Comparison of ENCODE assay signal across 19 cellular contexts in genomic region chr6:165488624-165489295, GRCh38.
DNase-seq lines count a peak whose midpoint lies in the region; ATAC-seq, FAIRE-seq and TF ChIP-seq lines count a peak whose summit lies in the region.
"Had no signal": no experiment of that assay in that cellular context is flagged by ENCODE, and none has a peak within 500 bp of the region (broad histone marks: within the 10 kb centered on the region; RNA-seq: fewer than 3 reads in every experiment).

No MANE protein-coding gene starts in this region.

- DNase-seq in HepG2 (ENCODE audit: low spot score) (no peak), right lobe of liver (no peak), NB4 (ENCODE audit: low read depth) (no peak), bronchial epithelial cell (ENCODE audit: low read depth) (no peak), pancreas (no peak), HPDE6-E6E7 (ENCODE audit: extremely low spot score) (no peak)
- DNase-seq: GOT3, KBM-7, NCI-H1105, NCI-H2029 treated with DMSO at 0.1 percent for 48 hours, NCI-H510A treated with DMSO at 0.1 percent for 48 hours, NCI-H748 treated with DMSO at 0.1 percent for 48 hours, SHP77 treated with DMSO at 0.1 percent for 48 hours, SK-N-SH, T-helper 2 cell had no signal

- no peak for TF ChIP-seq EP300 in HepG2 (IDR thresholded peaks at IDR 0.05; ENCODE audit: low read depth in 2 of 2, low read length in 2 of 2)
- TF ChIP-seq EP300 in HepG2 (CRISPR knock-in tag; IDR thresholded peaks at IDR 0.05; ENCODE audit: borderline replicate concordance), result no peak

- CTCF ChIA-PET in HepG2 (lab: Yijun Ruan, JAX; ENCODE audit: low intra/inter-chr PET ratio, low total read pairs), result no interaction called here

- TF ChIP-seq CTCF in HepG2 (CRISPR knock-in tag; IDR thresholded peaks at IDR 0.05) (no peak), right lobe of liver (IDR thresholded peaks at IDR 0.05) (no peak), NB4 (IDR thresholded peaks at IDR 0.05; ENCODE audit: low read depth, low read length) (peak; percentile 33), bronchial epithelial cell (IDR thresholded peaks at IDR 0.05; ENCODE audit: insufficient read depth, low read length, severe bottlenecking) (no peak), pancreas (IDR thresholded peaks at IDR 0.05) (no peak)

- H3K4me3 ChIP-seq in HepG2 (replicated peaks in 1 of 3; ENCODE audit: insufficient read depth in 1 of 3, low read depth in 2 of 3, low read length in 3 of 3), result no peak overlapping the region
- no peak overlapping the region for H3K4me3 ChIP-seq in right lobe of liver
- no peak overlapping the region for H3K4me3 ChIP-seq in NB4 (ENCODE audit: low read depth, low read length)
- H3K4me3 ChIP-seq in bronchial epithelial cell (ENCODE audit: low read depth, low read length), result no peak overlapping the region
- H3K4me3 ChIP-seq in pancreas, result no peak overlapping the region

- in situ Hi-C loops in HepG2 (cut with HindIII; ENCODE audit: extremely low pct_ligation_motif_present, low pct_unique_long_range_greater_than_20kb), result no loop called here

- H3K79me2 ChIP-seq in HepG2 (ENCODE audit: insufficient read depth, low read length), result no peaks in the 10 kb centered on the region

- no TSS peak for BruUV-seq in HepG2 (replicated peaks; lab: Mats Ljungman, UMichigan)

- intact Hi-C loops in HepG2 (cut with micrococcal nuclease; ENCODE audit: unreplicated experiment) (no loop called here), right lobe of liver (cut with DNase I) (no loop called here), pancreas (cut with DNase I) (no loop called here)

- H3K36me3 ChIP-seq in HepG2 (replicated peaks in 1 of 2; ENCODE audit: control insufficient read depth in 1 of 2, insufficient read depth in 2 of 2, low read length in 2 of 2) (no peaks in the 10 kb centered on the region), right lobe of liver (no peaks in the 10 kb centered on the region), bronchial epithelial cell (ENCODE audit: control insufficient read depth, insufficient read depth, low read length) (no peaks in the 10 kb centered on the region), pancreas (no peaks in the 10 kb centered on the region)

- H3K9me3 ChIP-seq in HepG2 (ENCODE audit: low read length) (no peaks in the 10 kb centered on the region; the same call in 1 of the 2 replicates), right lobe of liver (no peaks in the 10 kb centered on the region), pancreas (no peaks in the 10 kb centered on the region)
- H3K9me3 ChIP-seq: SK-N-SH had no signal

- H3K9ac ChIP-seq in HepG2 (ENCODE audit: insufficient read depth, low read depth, low read length), result no peak overlapping the region
- H3K9ac ChIP-seq: SK-N-SH had no signal

- WGBS in HepG2 (ENCODE audit: low lambda C conversion rate), result 3% methylated on average over 5 of the region's 9 CpGs
- WGBS in right lobe of liver (ENCODE audit: insufficient coverage, low coverage, low lambda C conversion rate, missing lambda C conversion rate), result 50% methylated on average over 3 of the region's 9 CpGs
- 71 to 85% methylated on average over 9 of the region's 9 CpGs for WGBS in pancreas, 2 donors

- H3K27me3 ChIP-seq in HepG2 (ENCODE audit: control insufficient read depth in 1 of 2, insufficient read depth in 2 of 2, low read length in 2 of 2), result no peaks in the 10 kb centered on the region
- no peaks in the 10 kb centered on the region for H3K27me3 ChIP-seq in right lobe of liver
- no peaks in the 10 kb centered on the region for H3K27me3 ChIP-seq in bronchial epithelial cell (ENCODE audit: control insufficient read depth, insufficient read depth, low read length)
- no peaks in the 10 kb centered on the region for H3K27me3 ChIP-seq in pancreas

- no peaks in the 10 kb centered on the region for H4K20me1 ChIP-seq in HepG2 (ENCODE audit: insufficient read depth, low read length)

- FAIRE-seq in HepG2 (lab: Jason Lieb, UNC), result no peak
- FAIRE-seq in bronchial epithelial cell (lab: Jason Lieb, UNC), result peak; percentile 18
- no peak for FAIRE-seq in pancreas (lab: Jason Lieb, UNC)
- FAIRE-seq: A204.1, GM12891 had no signal

- ATAC-seq in HepG2 (no peak), right lobe of liver (no peak), GM21717 (IDR thresholded peaks at IDR 0.05; ENCODE audit: unreplicated experiment) (no peak), pancreas (no peak), HG02973 (IDR thresholded peaks at IDR 0.05; ENCODE audit: unreplicated experiment) (no peak)

- TF ChIP-seq RAD21 in HepG2 (CRISPR knock-in tag; IDR thresholded peaks at IDR 0.05), result no peak

- no peak overlapping the region for H3K27ac ChIP-seq in HepG2 (ENCODE audit: extremely low read length, insufficient read depth, low read length)
- no peak overlapping the region for H3K27ac ChIP-seq in right lobe of liver
- H3K27ac ChIP-seq in pancreas, result no peak overlapping the region

- H2AFZ ChIP-seq in HepG2 (ENCODE audit: low read length), result no peak overlapping the region

- H3K4me1 ChIP-seq in HepG2 (ENCODE audit: insufficient read depth, low read length), result no peaks in the 10 kb centered on the region
- no peaks in the 10 kb centered on the region for H3K4me1 ChIP-seq in right lobe of liver
- H3K4me1 ChIP-seq in pancreas, result peaks cover 0 to 3% (median 0%) of the 10 kb centered on the region in 3 donors

- TF ChIP-seq POLR2A in HepG2 (IDR thresholded peaks at IDR 0.05; ENCODE audit: insufficient read depth in 1 of 2, low read depth in 2 of 2, low read length in 2 of 2) (no peak), right lobe of liver (IDR thresholded peaks at IDR 0.05) (no peak), NB4 (IDR thresholded peaks at IDR 0.05; ENCODE audit: extremely low read depth, insufficient read length) (no peak)

- no peak overlapping the region for H3K4me2 ChIP-seq in HepG2 (ENCODE audit: low read depth, low read length)
- H3K4me2 ChIP-seq: SK-N-SH had no signal

- POLR2A ChIA-PET in HepG2 (lab: Yijun Ruan, JAX), result no interaction called here

TF ChIP-seq in HepG2, 621 proteins besides CTCF, POLR2A, EP300 and RAD21:
- TF ChIP-seq ZHX2 (IDR thresholded peaks at IDR 0.05; ENCODE audit: low read depth) (no peak), ZHX2 (CRISPR knock-in tag; IDR thresholded peaks at IDR 0.05; ENCODE audit: borderline replicate concordance) (no peak), ZNF574 (CRISPR knock-in tag; IDR thresholded peaks at IDR 0.05) (peak; percentile 57; the same call in 1 of the 2 replicates)
